ENCODE assay signal across 8 cellular contexts in the genomic region with DNA sequence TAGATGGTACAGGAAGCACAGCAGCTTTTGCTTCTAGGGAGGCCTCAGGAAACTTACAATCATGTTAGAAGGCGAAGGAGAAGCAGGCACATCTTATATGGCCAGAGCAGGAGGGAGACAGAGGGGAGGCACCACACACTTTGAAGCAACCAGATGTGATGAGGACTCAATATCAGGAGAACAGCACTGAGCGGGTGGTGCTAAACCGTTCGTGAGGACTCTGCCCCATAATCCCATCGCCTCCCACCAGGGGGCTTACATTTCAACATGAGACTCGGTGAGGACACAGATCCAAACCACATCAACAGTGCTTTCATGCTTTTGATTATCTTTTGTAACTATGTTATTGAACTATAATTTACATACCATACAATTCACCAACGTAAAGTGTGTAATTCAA. TPM values are rescaled to one million over a fixed set of nuclear protein-coding genes. Genes with fewer than 3 reads are reported as not detected.
A peak's percentile ranks its signal among the peaks of the same experiment; 100 is the strongest.
DNase-seq lines count a peak whose midpoint lies in the region; ATAC-seq and TF ChIP-seq lines count a peak whose summit lies in the region.

No MANE protein-coding gene starts in this region.

- peak; percentile 36 for DNase-seq in activated gamma-delta T cell treated with Interleukin-2 at 50 U/mL for 16 hours
- no peak for DNase-seq in activated gamma-delta T cell (lab: John Stamatoyannopoulos, UW)
- peak; percentile 61 for DNase-seq in activated CD8-positive, alpha-beta T cell treated with anti-CD3 and anti-CD28 coated beads for 36 hours
- DNase-seq in left ventricle myocardium inferior: no peak
- DNase-seq in thyroid gland: no peak
- DNase-seq in left colon: no peak
- DNase-seq in OCI-M2 (lab: John Stamatoyannopoulos, UW; ENCODE audit: unreplicated experiment): no peak
- DNase-seq in T1000 (lab: John Stamatoyannopoulos, UW): no peak

- intact Hi-C loops in activated CD8-positive, alpha-beta T cell treated with anti-CD3 and anti-CD28 coated beads for 36 hours (cut with micrococcal nuclease): no loop called here
- intact Hi-C loops in left ventricle myocardium inferior (cut with micrococcal nuclease): no loop called here
- intact Hi-C loops in thyroid gland (cut with DNase I): no loop called here
- intact Hi-C loops in left colon (cut with DNase I, micrococcal nuclease): no loop called here

- H3K27ac Mint-ChIP-seq in activated CD8-positive, alpha-beta T cell treated with anti-CD3 and anti-CD28 coated beads for 36 hours: no peak overlapping the region

- peaks cover 6% of the 10 kb centered on the region for H3K4me1 Mint-ChIP-seq in activated CD8-positive, alpha-beta T cell treated with anti-CD3 and anti-CD28 coated beads for 36 hours (ENCODE audit: low read depth)

- H3K4me1 ChIP-seq in left ventricle myocardium inferior (peaks cover 24% of the 10 kb centered on the region), thyroid gland (peaks cover 0 to 4% of the 10 kb centered on the region in 2 donors)

- no peak overlapping the region for H3K4me3 Mint-ChIP-seq in activated CD8-positive, alpha-beta T cell treated with anti-CD3 and anti-CD28 coated beads for 36 hours

- peak; percentile 86 for ATAC-seq in activated CD8-positive, alpha-beta T cell treated with anti-CD3 and anti-CD28 coated beads for 36 hours
- no peak for ATAC-seq in left colon

- CTCF ChIA-PET in activated CD8-positive, alpha-beta T cell treated with anti-CD3 and anti-CD28 coated beads for 36 hours (lab: Charles Lee): interaction anchor here (1.2 to 1.7 kb wide), 2 partner anchors 20 to 42 kb away, joined by 4 to 5 read pairs; no protein-coding TSS in a partner anchor

- H3K9me3 ChIP-seq in left ventricle myocardium inferior (replicated peaks) (no peaks in the 10 kb centered on the region), thyroid gland (no peaks in the 10 kb centered on the region)

- H3K36me3 Mint-ChIP-seq in activated CD8-positive, alpha-beta T cell treated with anti-CD3 and anti-CD28 coated beads for 36 hours (ENCODE audit: low read depth): peaks cover 38% of the 10 kb centered on the region

- H3K27ac ChIP-seq in left ventricle myocardium inferior (replicated peaks): peak overlapping the region; percentile 86
- H3K27ac ChIP-seq in thyroid gland: peak overlapping the region in 2 of 3 donors; percentile 23 to 24

- POLR2A ChIA-PET in activated CD8-positive, alpha-beta T cell treated with anti-CD3 and anti-CD28 coated beads for 36 hours (lab: Charles Lee): no interaction called here

- H3K27me3 ChIP-seq in left ventricle myocardium inferior (ENCODE audit: low read depth) (no peaks in the 10 kb centered on the region), thyroid gland (no peaks in the 10 kb centered on the region)

- H3K9me3 Mint-ChIP-seq in activated CD8-positive, alpha-beta T cell treated with anti-CD3 and anti-CD28 coated beads for 36 hours: no peaks in the 10 kb centered on the region

- H3K36me3 ChIP-seq in left ventricle myocardium inferior (peaks cover 49% of the 10 kb centered on the region), thyroid gland (peaks cover 10 to 37% of the 10 kb centered on the region in 2 donors)

- peak; percentile 57 for TF ChIP-seq CTCF in activated CD8-positive, alpha-beta T cell treated with anti-CD3 and anti-CD28 coated beads for 36 hours (IDR thresholded peaks at IDR 0.05)
- no peak for TF ChIP-seq CTCF in left ventricle myocardium inferior (IDR thresholded peaks at IDR 0.05; ENCODE audit: borderline replicate concordance)
- no peak for TF ChIP-seq CTCF in thyroid gland (IDR thresholded peaks at IDR 0.05)

- H3K27me3 Mint-ChIP-seq in activated CD8-positive, alpha-beta T cell treated with anti-CD3 and anti-CD28 coated beads for 36 hours: no peaks in the 10 kb centered on the region

- 71 to 73% methylated on average over 7 of the region's 7 CpGs for WGBS in thyroid gland, 2 donors

- peak overlapping the region; percentile 31 for H3K4me3 ChIP-seq in left ventricle myocardium inferior
- no peak overlapping the region for H3K4me3 ChIP-seq in thyroid gland (replicated peaks in 1 of 3)

- no peak for TF ChIP-seq POLR2A in thyroid gland (IDR thresholded peaks at IDR 0.05)

RNA-seq across cellular contexts. Expression of gene TMEM44, which starts 7.6 kb away (rescaled TPM):
- total RNA-seq in activated CD8-positive, alpha-beta T cell treated with anti-CD3 and anti-CD28 coated beads for 36 hours: 1 to 10 TPM; 4.4 to 5.0 TPM
- total RNA-seq in left ventricle myocardium inferior: 7.5 TPM
- 10 to 100 TPM in 2 of 4 donors, 1 to 10 TPM in 2; 6.3 to 11.0 (median 9.7) TPM for total RNA-seq in thyroid gland
- total RNA-seq in left colon: 10 to 100 TPM; 46.1 to 68.2 TPM

RNA-seq across cellular contexts. Expression of gene LSG1, which starts 31.2 kb away (rescaled TPM):
- 10 to 100 TPM; 36.5 to 41.3 TPM for total RNA-seq in activated CD8-positive, alpha-beta T cell treated with anti-CD3 and anti-CD28 coated beads for 36 hours
- total RNA-seq in left ventricle myocardium inferior (23.4 TPM), thyroid gland (10 to 100 TPM; 34.8 to 60.3 (median 49.7) TPM), left colon (10 to 100 TPM; 31.3 to 42.7 TPM)

RNA-seq across cellular contexts. Expression of gene FAM43A, which starts 44.9 kb away (rescaled TPM):
- 1 to 10 TPM; 3.3 to 3.9 TPM for total RNA-seq in activated CD8-positive, alpha-beta T cell treated with anti-CD3 and anti-CD28 coated beads for 36 hours
- total RNA-seq in left ventricle myocardium inferior (18.0 TPM), thyroid gland (10 to 100 TPM; 16.8 to 33.9 (median 22.4) TPM), left colon (10 to 100 TPM; 29.1 to 73.4 TPM)

Comparison
In these comparisons a context has a peak if more than half of its experiments do, and no peak if none do; other contexts are left out.
1. DNase-seq: peak in activated gamma-delta T cell treated with Interleukin-2 at 50 U/mL for 16 hours (single experiment) and activated CD8-positive, alpha-beta T cell treated with anti-CD3 and anti-CD28 coated beads for 36 hours (single experiment); none in activated gamma-delta T cell (single experiment), left ventricle myocardium inferior (single experiment), thyroid gland (0 of 2), left colon (0 of 2), OCI-M2 (single experiment) and T1000 (single experiment).